11 cellular contexts compared by ENCODE assay signal in the genomic region with DNA sequence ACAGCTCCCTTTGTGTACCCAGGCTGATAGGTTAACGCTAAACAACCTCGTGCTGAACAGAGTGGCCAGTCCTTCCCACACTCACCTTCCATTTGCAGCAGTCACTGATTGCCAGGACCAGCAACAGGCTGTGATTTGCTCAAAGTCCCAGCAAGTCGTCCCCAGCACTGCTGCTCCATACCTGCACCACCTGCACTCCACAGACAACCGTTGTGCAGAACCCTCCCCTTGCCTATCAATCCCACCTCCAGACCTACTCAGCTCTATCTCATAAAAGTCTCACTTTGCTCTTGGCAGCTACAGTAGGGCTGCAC. TPM values are rescaled to one million over a fixed set of nuclear protein-coding genes. Genes with fewer than 3 reads are reported as not detected.
A peak's percentile ranks its signal among the peaks of the same experiment; 100 is the strongest.
DNase-seq lines count a peak whose midpoint lies in the region; ATAC-seq and TF ChIP-seq lines count a peak whose summit lies in the region.
"Had no signal": no experiment of that assay in that cellular context is flagged by ENCODE, and none has a peak within 500 bp of the region (broad histone marks: within the 10 kb centered on the region; RNA-seq: fewer than 3 reads in every experiment).

No MANE protein-coding gene starts in this region.

- peaks cover 16% of the 10 kb centered on the region for H3K4me1 Mint-ChIP-seq in activated T-cell treated with anti-CD3 and anti-CD28 coated beads, Interleukin-2, amount 50 U/mL, for 4 hours (ENCODE audit: low read depth)
- peaks cover 19% of the 10 kb centered on the region for H3K4me1 Mint-ChIP-seq in stimulated activated effector memory CD8-positive, alpha-beta T cell treated with anti-CD3 and anti-CD28 coated beads, Interleukin-12 subunit alpha, Interleukin-12 subunit beta, amount 100 ng/mL, for 72 hours

- CTCF ChIA-PET in OCI-LY7 (lab: Charles Lee; ENCODE audit: unreplicated experiment), result interaction anchor here (1.2 to 1.3 kb wide), 2 partner anchors 20 to 90 kb away, joined by 3 read pairs; no protein-coding TSS in a partner anchor

- no TSS peak for BruUV-seq in OCI-LY7 (replicated peaks; lab: Mats Ljungman, UMichigan)

- intact Hi-C loops in OCI-LY7 (cut with micrococcal nuclease; ENCODE audit: unreplicated experiment), result loop anchor here (5.0 kb wide), 1 partner anchor 190 kb away; no protein-coding TSS in a partner anchor
- intact Hi-C loops in left colon (cut with DNase I, micrococcal nuclease), result no loop called here

- H3K4me2 ChIP-seq in OCI-LY7 (ENCODE audit: low read length), result no peak overlapping the region

- H2AFZ ChIP-seq in OCI-LY7 (ENCODE audit: low read length), result no peak overlapping the region

- peak; percentile 38 for TF ChIP-seq CTCF in OCI-LY7 (conservative IDR thresholded peaks at IDR 0.05; ENCODE audit: low read length)

- H3K9me3 ChIP-seq in OCI-LY7 (ENCODE audit: low read length), result no peaks in the 10 kb centered on the region

- no peak overlapping the region for H3K4me3 Mint-ChIP-seq in activated T-cell treated with anti-CD3 and anti-CD28 coated beads, Interleukin-2, amount 50 U/mL, for 4 hours
- H3K4me3 Mint-ChIP-seq in stimulated activated effector memory CD8-positive, alpha-beta T cell treated with anti-CD3 and anti-CD28 coated beads, Interleukin-12 subunit alpha, Interleukin-12 subunit beta, amount 100 ng/mL, for 72 hours, result no peak overlapping the region

- H3K9me2 ChIP-seq in OCI-LY7 (ENCODE audit: insufficient read depth, low read length), result no peaks in the 10 kb centered on the region

- peaks cover 8% of the 10 kb centered on the region for H3K36me3 Mint-ChIP-seq in activated T-cell treated with anti-CD3 and anti-CD28 coated beads, Interleukin-2, amount 50 U/mL, for 4 hours (ENCODE audit: insufficient read depth)
- H3K36me3 Mint-ChIP-seq in stimulated activated effector memory CD8-positive, alpha-beta T cell treated with anti-CD3 and anti-CD28 coated beads, Interleukin-12 subunit alpha, Interleukin-12 subunit beta, amount 100 ng/mL, for 72 hours, result peaks cover 36% of the 10 kb centered on the region

- POLR2A ChIA-PET in OCI-LY7 (lab: Charles Lee), result interaction anchor here (0.7 to 1.3 kb wide), 3 partner anchors 109 to 1214 kb away, joined by 3 read pairs; no protein-coding TSS in a partner anchor

- peak overlapping the region; percentile 38 for H3K27ac Mint-ChIP-seq in stimulated activated effector memory CD8-positive, alpha-beta T cell treated with anti-CD3 and anti-CD28 coated beads, Interleukin-12 subunit alpha, Interleukin-12 subunit beta, amount 100 ng/mL, for 72 hours

- no peak overlapping the region for H3K4me3 ChIP-seq in OCI-LY7 (ENCODE audit: low read depth, low read length, poor library complexity, severe bottlenecking)

- H3K27me3 Mint-ChIP-seq in activated T-cell treated with anti-CD3 and anti-CD28 coated beads, Interleukin-2, amount 50 U/mL, for 4 hours (ENCODE audit: low read depth), result no peaks in the 10 kb centered on the region

- H3K27ac ChIP-seq in OCI-LY7 (ENCODE audit: low read depth, low read length, poor library complexity, severe bottlenecking), result no peak overlapping the region
- H3K27ac ChIP-seq: epithelial cell of prostate had no signal

- H3K79me2 ChIP-seq in OCI-LY7 (ENCODE audit: insufficient read depth, low read depth, low read length), result no peaks in the 10 kb centered on the region

- no peaks in the 10 kb centered on the region for H3K9me3 Mint-ChIP-seq in activated T-cell treated with anti-CD3 and anti-CD28 coated beads, Interleukin-2, amount 50 U/mL, for 4 hours
- no peaks in the 10 kb centered on the region for H3K9me3 Mint-ChIP-seq in stimulated activated effector memory CD8-positive, alpha-beta T cell treated with anti-CD3 and anti-CD28 coated beads, Interleukin-12 subunit alpha, Interleukin-12 subunit beta, amount 100 ng/mL, for 72 hours

- no peaks in the 10 kb centered on the region for H4K20me1 ChIP-seq in OCI-LY7 (ENCODE audit: insufficient read depth, low read length)

- H3K36me3 ChIP-seq in OCI-LY7 (ENCODE audit: insufficient read depth, low read length), result peaks cover 43% of the 10 kb centered on the region

- peaks cover 13% of the 10 kb centered on the region for H3K4me1 ChIP-seq in OCI-LY7 (ENCODE audit: insufficient read depth, low read length, poor library complexity, severe bottlenecking)

- ATAC-seq in activated T-cell treated with anti-CD3 and anti-CD28 coated beads, Interleukin-2, amount 50 U/mL, for 4 hours, result peak; percentile 8 to 9
- ATAC-seq in left colon, result peak; percentile 36
- ATAC-seq in stimulated activated effector memory CD8-positive, alpha-beta T cell treated with anti-CD3 and anti-CD28 coated beads, Interleukin-12 subunit alpha, Interleukin-12 subunit beta, amount 100 ng/mL, for 72 hours, result no peak

- DNase-seq in activated T-cell treated with anti-CD3 and anti-CD28 coated beads, Interleukin-2, amount 50 U/mL, for 4 hours, result no peak
- no peak for DNase-seq in activated T-cell treated with anti-CD3 and anti-CD28 coated beads, Interleukin-2, amount 50 U/mL, for 1 hour
- no peak for DNase-seq in OCI-LY7 (ENCODE audit: low spot score)
- no peak for DNase-seq in left colon
- no peak for DNase-seq in stimulated activated effector memory CD8-positive, alpha-beta T cell treated with anti-CD3 and anti-CD28 coated beads, Interleukin-12 subunit alpha, Interleukin-12 subunit beta, amount 100 ng/mL, for 72 hours (ENCODE audit: low spot score in 2 of 2)
- DNase-seq in HT-29 (ENCODE audit: low spot score), result no peak
- DNase-seq in activated effector memory CD4-positive, alpha-beta T cell treated with anti-CD3 and anti-CD28 coated beads, Interleukin-2, amount 50 U/mL, for 16 hours, result no peak
- no peak for DNase-seq in DMS 273 treated with DMSO at 0.1 percent for 48 hours (lab: John Stamatoyannopoulos, UW)
- DNase-seq: activated naive CD4-positive, alpha-beta T cell; cortex of kidney had no signal

RNA-seq across cellular contexts. Expression of a gene that starts 43.1 kb away (rescaled TPM):
- 1 to 10 TPM; 2.1 to 2.2 (median 2.2) TPM for total RNA-seq in activated T-cell treated with anti-CD3 and anti-CD28 coated beads, Interleukin-2, amount 50 U/mL, for 4 hours
- 0.77 and 1.5 TPM in 2 replicates for total RNA-seq in OCI-LY7 (2014; rRNA removed; shearing (Covaris generic))
- total RNA-seq in OCI-LY7 (2022), result 1.7 and 3.0 TPM in 2 replicates
- total RNA-seq in left colon, result 1 to 10 TPM; 2.2 to 3.4 TPM
- total RNA-seq in HT-29 (2014; rRNA removed; shearing (Covaris generic)), result 0.25 TPM in 1 of 2 replicates, not detected in the other
